ENCODE assay signal across 29 cellular contexts in genomic region chr9:94837404-94837803, GRCh38.
"Had no signal": no experiment of that assay in that cellular context is flagged by ENCODE, and none has a peak within 500 bp of the region (broad histone marks: within the 10 kb centered on the region; RNA-seq: fewer than 3 reads in every experiment).

No MANE protein-coding gene starts in this region.

- H3K27me3 Mint-ChIP-seq: dendritic cell treated with granulocyte-macrophage colony-stimulating factor and Interleukin-4, amounts not matched to agents 40 ng/mL and 50 ng/mL, for 4 days; effector memory CD8-positive, alpha-beta T cell had no signal

- H3K4me3 ChIP-seq: colonic mucosa, coronary artery, dorsolateral prefrontal cortex, esophagus muscularis mucosa, esophagus squamous epithelium, gastrocnemius medialis, gastroesophageal sphincter, heart left ventricle, heart right ventricle, hepatocyte had no signal

- H3K4me2 ChIP-seq: hepatocyte had no signal

- H3K27ac Mint-ChIP-seq: dendritic cell treated with granulocyte-macrophage colony-stimulating factor and Interleukin-4, amounts not matched to agents 40 ng/mL and 50 ng/mL, for 4 days; effector memory CD8-positive, alpha-beta T cell; endodermal cell had no signal

- H3K27ac ChIP-seq: colonic mucosa, coronary artery, dorsolateral prefrontal cortex, epithelial cell of prostate, esophagus muscularis mucosa, esophagus squamous epithelium, foreskin keratinocyte, gastrocnemius medialis, gastroesophageal sphincter, heart left ventricle, heart right ventricle, hepatocyte had no signal

- H3K9me3 ChIP-seq: colonic mucosa, gastrocnemius medialis, gastroesophageal sphincter had no signal

- H3K4me1 Mint-ChIP-seq: endodermal cell had no signal

- H3K27me3 ChIP-seq: colonic mucosa, dorsolateral prefrontal cortex, esophagus muscularis mucosa, esophagus squamous epithelium, foreskin keratinocyte, gastrocnemius medialis, gastroesophageal sphincter, heart left ventricle, heart right ventricle, hepatocyte had no signal

- DNase-seq: colonic mucosa; cortex of kidney; dermis blood vessel endothelial cell; dorsolateral prefrontal cortex; effector CD4-positive, alpha-beta T cell; effector CD8-positive, alpha-beta T cell; effector memory CD4-positive, alpha-beta T cell; effector memory CD8-positive, alpha-beta T cell; endodermal cell; erythroblast; esophagus squamous epithelium; foreskin fibroblast; foreskin keratinocyte; foreskin melanocyte; gastrocnemius medialis; glutamatergic neuron; head of caudate nucleus; heart left ventricle; heart right ventricle had no signal

- H3K4me3 Mint-ChIP-seq: dendritic cell treated with granulocyte-macrophage colony-stimulating factor and Interleukin-4, amounts not matched to agents 40 ng/mL and 50 ng/mL, for 4 days; effector memory CD8-positive, alpha-beta T cell; endodermal cell had no signal

- H3K4me1 ChIP-seq: colonic mucosa, esophagus muscularis mucosa, esophagus squamous epithelium, foreskin keratinocyte, gastrocnemius medialis, gastroesophageal sphincter, heart left ventricle had no signal

- FAIRE-seq: endometrium, endothelial cell of umbilical vein, frontal cortex had no signal

- H3K36me3 ChIP-seq: colonic mucosa, esophagus muscularis mucosa, gastrocnemius medialis, gastroesophageal sphincter, heart left ventricle, heart right ventricle had no signal

- H2AFZ ChIP-seq: hepatocyte had no signal

- H3K9me3 Mint-ChIP-seq: effector memory CD8-positive, alpha-beta T cell had no signal

- ATAC-seq: effector memory CD8-positive, alpha-beta T cell; esophagus mucosa; foreskin keratinocyte; gastrocnemius medialis; gastroesophageal sphincter; heart left ventricle; heart right ventricle had no signal
